ENCODE assay signal across 1 cellular context in the genomic region with DNA sequence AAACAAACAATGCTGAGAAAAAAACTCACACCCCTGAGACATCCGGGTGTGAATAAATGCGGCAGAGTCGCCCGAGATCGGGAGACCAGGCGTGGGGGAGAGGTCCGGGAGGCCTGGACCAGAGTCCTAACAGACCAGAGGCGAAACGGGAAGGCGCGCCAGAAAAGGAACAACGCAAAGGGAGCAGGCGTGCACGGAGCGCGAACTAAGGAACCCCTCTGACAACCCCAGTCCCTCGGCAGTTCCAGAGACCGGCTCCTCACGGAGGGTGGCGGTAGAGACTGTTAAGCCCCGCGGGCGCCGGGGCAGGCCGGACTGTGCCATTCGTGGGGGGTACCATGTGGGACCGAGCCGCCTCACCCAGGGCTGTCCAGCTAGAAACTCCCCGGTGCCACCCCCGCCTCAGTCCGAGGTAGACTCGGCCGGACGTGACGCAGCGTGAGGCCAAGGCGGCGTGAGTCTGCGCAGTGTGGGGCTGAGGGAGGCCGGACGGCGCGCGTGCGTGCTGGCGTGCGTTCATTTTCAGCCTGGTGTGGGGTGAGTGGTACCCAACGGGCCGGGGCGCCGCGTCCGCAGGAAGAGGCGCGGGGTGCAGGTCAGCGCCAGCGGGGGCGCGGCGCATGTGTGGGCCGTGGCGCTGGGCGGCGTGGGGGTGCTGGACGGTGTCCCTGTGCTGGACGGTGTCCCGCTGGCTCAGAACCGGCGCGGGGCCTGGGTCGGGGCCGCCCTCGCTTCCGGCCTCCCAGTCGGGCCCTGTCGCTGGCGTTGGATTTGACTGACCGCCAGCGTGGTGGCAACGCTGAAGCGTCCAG.
A peak's percentile ranks its signal among the peaks of the same experiment; 100 is the strongest.
TF ChIP-seq lines count a peak whose summit lies in the region.

A gene (plus strand): TSS at position 513 of the 812 bp plus-strand sequence. CDS start 1,075 bp downstream, outside the sequence.

TF ChIP-seq in HepG2, 621 proteins besides CTCF, POLR2A, EP300 and RAD21 (continued from another document and continues in another):
- TF ChIP-seq, protein P1, sequence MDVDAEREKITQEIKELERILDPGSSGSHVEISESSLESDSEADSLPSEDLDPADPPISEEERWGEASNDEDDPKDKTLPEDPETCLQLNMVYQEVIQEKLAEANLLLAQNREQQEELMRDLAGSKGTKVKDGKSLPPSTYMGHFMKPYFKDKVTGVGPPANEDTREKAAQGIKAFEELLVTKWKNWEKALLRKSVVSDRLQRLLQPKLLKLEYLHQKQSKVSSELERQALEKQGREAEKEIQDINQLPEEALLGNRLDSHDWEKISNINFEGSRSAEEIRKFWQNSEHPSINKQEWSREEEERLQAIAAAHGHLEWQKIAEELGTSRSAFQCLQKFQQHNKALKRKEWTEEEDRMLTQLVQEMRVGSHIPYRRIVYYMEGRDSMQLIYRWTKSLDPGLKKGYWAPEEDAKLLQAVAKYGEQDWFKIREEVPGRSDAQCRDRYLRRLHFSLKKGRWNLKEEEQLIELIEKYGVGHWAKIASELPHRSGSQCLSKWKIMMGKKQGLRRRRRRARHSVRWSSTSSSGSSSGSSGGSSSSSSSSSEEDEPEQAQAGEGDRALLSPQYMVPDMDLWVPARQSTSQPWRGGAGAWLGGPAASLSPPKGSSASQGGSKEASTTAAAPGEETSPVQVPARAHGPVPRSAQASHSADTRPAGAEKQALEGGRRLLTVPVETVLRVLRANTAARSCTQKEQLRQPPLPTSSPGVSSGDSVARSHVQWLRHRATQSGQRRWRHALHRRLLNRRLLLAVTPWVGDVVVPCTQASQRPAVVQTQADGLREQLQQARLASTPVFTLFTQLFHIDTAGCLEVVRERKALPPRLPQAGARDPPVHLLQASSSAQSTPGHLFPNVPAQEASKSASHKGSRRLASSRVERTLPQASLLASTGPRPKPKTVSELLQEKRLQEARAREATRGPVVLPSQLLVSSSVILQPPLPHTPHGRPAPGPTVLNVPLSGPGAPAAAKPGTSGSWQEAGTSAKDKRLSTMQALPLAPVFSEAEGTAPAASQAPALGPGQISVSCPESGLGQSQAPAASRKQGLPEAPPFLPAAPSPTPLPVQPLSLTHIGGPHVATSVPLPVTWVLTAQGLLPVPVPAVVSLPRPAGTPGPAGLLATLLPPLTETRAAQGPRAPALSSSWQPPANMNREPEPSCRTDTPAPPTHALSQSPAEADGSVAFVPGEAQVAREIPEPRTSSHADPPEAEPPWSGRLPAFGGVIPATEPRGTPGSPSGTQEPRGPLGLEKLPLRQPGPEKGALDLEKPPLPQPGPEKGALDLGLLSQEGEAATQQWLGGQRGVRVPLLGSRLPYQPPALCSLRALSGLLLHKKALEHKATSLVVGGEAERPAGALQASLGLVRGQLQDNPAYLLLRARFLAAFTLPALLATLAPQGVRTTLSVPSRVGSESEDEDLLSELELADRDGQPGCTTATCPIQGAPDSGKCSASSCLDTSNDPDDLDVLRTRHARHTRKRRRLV (CRISPR knock-in tag; IDR thresholded peaks at IDR 0.05), result no peak
- TF ChIP-seq ZNF510 (CRISPR knock-in tag; IDR thresholded peaks at IDR 0.05; ENCODE audit: low read depth), result peak; percentile 89
- 0 out of 2 replicates have a peak, but pooled peaks have one; percentile 75 for TF ChIP-seq ZNF557 (CRISPR knock-in tag; IDR thresholded peaks at IDR 0.05)
- peak; percentile 50; the same call in 1 of the 2 replicates for TF ChIP-seq NCOA2 (CRISPR knock-in tag; IDR thresholded peaks at IDR 0.05)
- TF ChIP-seq, protein P2, sequence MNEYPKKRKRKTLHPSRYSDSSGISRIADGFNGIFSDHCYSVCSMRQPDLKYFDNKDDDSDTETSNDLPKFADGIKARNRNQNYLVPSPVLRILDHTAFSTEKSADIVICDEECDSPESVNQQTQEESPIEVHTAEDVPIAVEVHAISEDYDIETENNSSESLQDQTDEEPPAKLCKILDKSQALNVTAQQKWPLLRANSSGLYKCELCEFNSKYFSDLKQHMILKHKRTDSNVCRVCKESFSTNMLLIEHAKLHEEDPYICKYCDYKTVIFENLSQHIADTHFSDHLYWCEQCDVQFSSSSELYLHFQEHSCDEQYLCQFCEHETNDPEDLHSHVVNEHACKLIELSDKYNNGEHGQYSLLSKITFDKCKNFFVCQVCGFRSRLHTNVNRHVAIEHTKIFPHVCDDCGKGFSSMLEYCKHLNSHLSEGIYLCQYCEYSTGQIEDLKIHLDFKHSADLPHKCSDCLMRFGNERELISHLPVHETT (CRISPR knock-in tag; conservative IDR thresholded peaks at IDR 0.05), result no peak
- TF ChIP-seq, protein P3, sequence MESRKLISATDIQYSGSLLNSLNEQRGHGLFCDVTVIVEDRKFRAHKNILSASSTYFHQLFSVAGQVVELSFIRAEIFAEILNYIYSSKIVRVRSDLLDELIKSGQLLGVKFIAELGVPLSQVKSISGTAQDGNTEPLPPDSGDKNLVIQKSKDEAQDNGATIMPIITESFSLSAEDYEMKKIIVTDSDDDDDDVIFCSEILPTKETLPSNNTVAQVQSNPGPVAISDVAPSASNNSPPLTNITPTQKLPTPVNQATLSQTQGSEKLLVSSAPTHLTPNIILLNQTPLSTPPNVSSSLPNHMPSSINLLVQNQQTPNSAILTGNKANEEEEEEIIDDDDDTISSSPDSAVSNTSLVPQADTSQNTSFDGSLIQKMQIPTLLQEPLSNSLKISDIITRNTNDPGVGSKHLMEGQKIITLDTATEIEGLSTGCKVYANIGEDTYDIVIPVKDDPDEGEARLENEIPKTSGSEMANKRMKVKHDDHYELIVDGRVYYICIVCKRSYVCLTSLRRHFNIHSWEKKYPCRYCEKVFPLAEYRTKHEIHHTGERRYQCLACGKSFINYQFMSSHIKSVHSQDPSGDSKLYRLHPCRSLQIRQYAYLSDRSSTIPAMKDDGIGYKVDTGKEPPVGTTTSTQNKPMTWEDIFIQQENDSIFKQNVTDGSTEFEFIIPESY (CRISPR knock-in tag; IDR thresholded peaks at IDR 0.05), result peak; percentile 33; the same call in 1 of the 2 replicates
- peak; percentile 79; the same call in 1 of the 2 replicates for TF ChIP-seq ZNF773 (CRISPR knock-in tag; IDR thresholded peaks at IDR 0.05; ENCODE audit: borderline replicate concordance)
- TF ChIP-seq PHF5A (CRISPR knock-in tag; IDR thresholded peaks at IDR 0.05; ENCODE audit: low read depth, unreplicated experiment), result peak; percentile 75
- TF ChIP-seq EED (CRISPR knock-in tag; IDR thresholded peaks at IDR 0.05), result peak; percentile 96
- TF ChIP-seq GABPB1 (CRISPR knock-in tag; IDR thresholded peaks at IDR 0.05), result peak; percentile 99
- TF ChIP-seq, protein P4, sequence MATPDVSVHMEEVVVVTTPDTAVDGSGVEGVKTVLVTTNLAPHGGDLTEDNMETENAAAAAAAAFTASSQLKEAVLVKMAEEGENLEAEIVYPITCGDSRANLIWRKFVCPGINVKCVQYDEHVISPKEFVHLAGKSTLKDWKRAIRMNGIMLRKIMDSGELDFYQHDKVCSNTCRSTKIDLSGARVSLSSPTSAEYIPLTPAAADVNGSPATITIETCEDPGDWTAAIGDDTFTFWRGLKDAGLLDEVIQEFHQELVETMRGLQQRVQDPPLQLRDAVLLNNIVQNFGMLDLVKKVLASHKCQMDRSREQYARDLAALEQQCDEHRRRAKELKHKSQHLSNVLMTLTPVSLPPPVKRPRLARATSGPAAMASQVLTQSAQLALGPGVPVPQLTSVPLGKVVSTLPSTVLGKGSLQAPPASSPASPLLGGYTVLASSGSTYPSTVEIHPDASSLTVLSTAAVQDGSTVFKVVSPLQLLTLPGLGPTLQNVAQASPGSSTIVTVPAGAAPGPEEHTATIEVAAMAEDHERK (CRISPR knock-in tag; IDR thresholded peaks at IDR 0.05; ENCODE audit: low read depth), result peak; percentile 78
- no peak for TF ChIP-seq ZEB1 (IDR thresholded peaks at IDR 0.05; ENCODE audit: insufficient replicate concordance, low read depth)
- no peak for TF ChIP-seq MTA3 (CRISPR knock-in tag; IDR thresholded peaks at IDR 0.05)
- TF ChIP-seq, protein P5, sequence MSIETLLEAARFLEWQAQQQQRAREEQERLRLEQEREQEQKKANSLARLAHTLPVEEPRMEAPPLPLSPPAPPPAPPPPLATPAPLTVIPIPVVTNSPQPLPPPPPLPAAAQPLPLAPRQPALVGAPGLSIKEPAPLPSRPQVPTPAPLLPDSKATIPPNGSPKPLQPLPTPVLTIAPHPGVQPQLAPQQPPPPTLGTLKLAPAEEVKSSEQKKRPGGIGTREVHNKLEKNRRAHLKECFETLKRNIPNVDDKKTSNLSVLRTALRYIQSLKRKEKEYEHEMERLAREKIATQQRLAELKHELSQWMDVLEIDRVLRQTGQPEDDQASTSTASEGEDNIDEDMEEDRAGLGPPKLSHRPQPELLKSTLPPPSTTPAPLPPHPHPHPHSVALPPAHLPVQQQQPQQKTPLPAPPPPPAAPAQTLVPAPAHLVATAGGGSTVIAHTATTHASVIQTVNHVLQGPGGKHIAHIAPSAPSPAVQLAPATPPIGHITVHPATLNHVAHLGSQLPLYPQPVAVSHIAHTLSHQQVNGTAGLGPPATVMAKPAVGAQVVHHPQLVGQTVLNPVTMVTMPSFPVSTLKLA (IDR thresholded peaks at IDR 0.05), result peak; percentile 46
- peak; percentile 81; the same call in 1 of the 2 replicates for TF ChIP-seq ZNF138 (CRISPR knock-in tag; IDR thresholded peaks at IDR 0.05; ENCODE audit: low read depth)
- peak; percentile 86 for TF ChIP-seq ZNF792 (CRISPR knock-in tag; IDR thresholded peaks at IDR 0.05)
- TF ChIP-seq CBX5 (CRISPR knock-in tag; IDR thresholded peaks at IDR 0.05; ENCODE audit: borderline replicate concordance), result peak; percentile 63; the same call in 1 of the 2 replicates
- TF ChIP-seq THAP11 (CRISPR knock-in tag; IDR thresholded peaks at IDR 0.05), result peak; percentile 94
- peak; percentile 90 for TF ChIP-seq GATAD1 (CRISPR knock-in tag; IDR thresholded peaks at IDR 0.05)
- TF ChIP-seq ARHGAP35 (CRISPR knock-in tag; IDR thresholded peaks at IDR 0.05; ENCODE audit: borderline replicate concordance), result peak; percentile 60; the same call in 1 of the 2 replicates
- TF ChIP-seq, protein P6, sequence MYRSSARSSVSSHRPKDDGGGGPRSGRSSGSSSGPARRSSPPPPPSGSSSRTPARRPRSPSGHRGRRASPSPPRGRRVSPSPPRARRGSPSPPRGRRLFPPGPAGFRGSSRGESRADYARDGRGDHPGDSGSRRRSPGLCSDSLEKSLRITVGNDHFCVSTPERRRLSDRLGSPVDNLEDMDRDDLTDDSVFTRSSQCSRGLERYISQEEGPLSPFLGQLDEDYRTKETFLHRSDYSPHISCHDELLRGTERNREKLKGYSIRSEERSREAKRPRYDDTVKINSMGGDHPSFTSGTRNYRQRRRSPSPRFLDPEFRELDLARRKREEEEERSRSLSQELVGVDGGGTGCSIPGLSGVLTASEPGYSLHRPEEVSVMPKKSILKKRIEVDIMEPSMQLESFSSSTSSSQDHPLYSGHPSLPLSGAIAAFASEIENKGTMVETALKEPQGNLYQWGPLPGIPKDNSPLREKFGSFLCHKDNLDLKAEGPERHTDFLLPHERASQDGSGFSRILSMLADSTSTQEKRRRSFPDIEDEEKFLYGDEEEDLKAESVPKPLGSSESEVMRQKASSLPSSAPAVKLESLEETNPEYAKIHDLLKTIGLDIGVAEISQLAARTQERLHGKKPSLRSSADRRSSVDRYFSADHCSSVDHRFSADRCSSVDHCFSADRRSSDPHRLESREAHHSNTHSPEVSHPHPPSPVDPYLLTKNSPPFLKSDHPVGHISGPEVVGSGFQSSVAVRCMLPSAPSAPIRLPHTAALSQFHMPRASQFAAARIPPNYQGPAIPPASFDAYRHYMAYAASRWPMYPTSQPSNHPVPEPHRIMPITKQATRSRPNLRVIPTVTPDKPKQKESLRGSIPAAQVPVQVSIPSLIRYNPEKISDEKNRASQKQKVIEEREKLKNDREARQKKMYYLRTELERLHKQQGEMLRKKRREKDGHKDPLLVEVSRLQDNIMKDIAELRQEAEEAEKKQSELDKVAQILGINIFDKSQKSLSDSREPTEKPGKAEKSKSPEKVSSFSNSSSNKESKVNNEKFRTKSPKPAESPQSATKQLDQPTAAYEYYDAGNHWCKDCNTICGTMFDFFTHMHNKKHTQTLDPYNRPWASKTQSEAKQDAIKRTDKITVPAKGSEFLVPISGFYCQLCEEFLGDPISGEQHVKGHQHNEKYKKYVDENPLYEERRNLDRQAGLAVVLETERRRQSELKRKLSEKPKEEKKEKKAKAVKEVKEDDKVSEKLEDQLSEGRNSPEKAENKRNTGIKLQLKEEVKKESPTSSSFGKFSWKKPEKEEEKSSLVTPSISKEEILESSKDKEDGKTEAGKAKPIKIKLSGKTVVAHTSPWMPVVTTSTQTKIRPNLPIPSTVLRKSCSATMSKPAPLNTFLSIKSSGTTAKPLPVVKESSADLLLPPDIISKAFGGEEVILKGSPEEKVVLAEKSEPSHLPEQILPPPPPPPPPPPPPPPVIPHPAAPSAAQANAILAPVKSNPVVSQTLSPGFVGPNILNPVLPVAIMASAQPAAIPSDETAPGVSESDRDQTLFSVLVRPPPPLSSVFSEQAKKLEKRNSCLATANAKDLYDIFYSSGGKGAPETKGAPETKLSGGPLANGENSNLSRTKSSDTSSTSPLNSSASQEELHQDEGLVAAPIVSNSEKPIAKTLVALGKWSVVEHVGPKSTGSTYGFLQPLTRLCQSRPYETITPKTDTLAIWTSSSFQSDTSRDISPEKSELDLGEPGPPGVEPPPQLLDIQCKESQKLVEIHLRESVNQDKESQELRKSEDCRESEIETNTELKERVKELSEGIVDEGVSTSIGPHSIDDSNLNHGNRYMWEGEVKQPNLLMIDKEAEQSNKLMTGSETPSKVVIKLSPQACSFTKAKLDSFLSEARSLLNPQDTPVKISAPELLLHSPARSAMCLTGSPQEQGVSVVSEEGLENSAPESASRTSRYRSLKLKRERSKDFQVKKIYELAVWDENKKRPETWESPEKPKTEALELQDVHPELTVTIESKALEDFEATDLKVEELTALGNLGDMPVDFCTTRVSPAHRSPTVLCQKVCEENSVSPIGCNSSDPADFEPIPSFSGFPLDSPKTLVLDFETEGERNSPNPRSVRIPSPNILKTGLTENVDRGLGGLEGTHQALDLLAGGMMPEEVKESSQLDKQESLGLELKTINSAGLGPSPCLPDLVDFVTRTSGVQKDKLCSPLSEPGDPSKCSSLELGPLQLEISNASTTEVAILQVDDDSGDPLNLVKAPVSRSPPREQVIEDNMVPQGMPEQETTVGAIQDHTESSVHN (CRISPR knock-in tag; IDR thresholded peaks at IDR 0.05), result 0 out of 2 replicates have a peak, but pooled peaks have one; percentile 56
- TF ChIP-seq KDM4B (CRISPR knock-in tag; IDR thresholded peaks at IDR 0.05), result no peak
- TF ChIP-seq, protein P7, sequence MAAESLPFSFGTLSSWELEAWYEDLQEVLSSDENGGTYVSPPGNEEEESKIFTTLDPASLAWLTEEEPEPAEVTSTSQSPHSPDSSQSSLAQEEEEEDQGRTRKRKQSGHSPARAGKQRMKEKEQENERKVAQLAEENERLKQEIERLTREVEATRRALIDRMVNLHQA (CRISPR knock-in tag; IDR thresholded peaks at IDR 0.05), result no peak
- TF ChIP-seq ZNF44 (CRISPR knock-in tag; IDR thresholded peaks at IDR 0.05), result no peak
- TF ChIP-seq, protein P8, sequence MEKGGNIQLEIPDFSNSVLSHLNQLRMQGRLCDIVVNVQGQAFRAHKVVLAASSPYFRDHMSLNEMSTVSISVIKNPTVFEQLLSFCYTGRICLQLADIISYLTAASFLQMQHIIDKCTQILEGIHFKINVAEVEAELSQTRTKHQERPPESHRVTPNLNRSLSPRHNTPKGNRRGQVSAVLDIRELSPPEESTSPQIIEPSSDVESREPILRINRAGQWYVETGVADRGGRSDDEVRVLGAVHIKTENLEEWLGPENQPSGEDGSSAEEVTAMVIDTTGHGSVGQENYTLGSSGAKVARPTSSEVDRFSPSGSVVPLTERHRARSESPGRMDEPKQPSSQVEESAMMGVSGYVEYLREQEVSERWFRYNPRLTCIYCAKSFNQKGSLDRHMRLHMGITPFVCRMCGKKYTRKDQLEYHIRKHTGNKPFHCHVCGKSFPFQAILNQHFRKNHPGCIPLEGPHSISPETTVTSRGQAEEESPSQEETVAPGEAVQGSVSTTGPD (CRISPR knock-in tag; IDR thresholded peaks at IDR 0.05), result no peak
- 0 out of 2 replicates have a peak, but pooled peaks have one; percentile 55 for TF ChIP-seq HOXA9 (CRISPR knock-in tag; IDR thresholded peaks at IDR 0.05; ENCODE audit: borderline replicate concordance)
- TF ChIP-seq CBFB (CRISPR knock-in tag; IDR thresholded peaks at IDR 0.05), result peak; percentile 83; the same call in 1 of the 2 replicates
- TF ChIP-seq NFIB (CRISPR knock-in tag; IDR thresholded peaks at IDR 0.05; ENCODE audit: borderline replicate concordance), result no peak
- TF ChIP-seq CBX2 (IDR thresholded peaks at IDR 0.05; ENCODE audit: low read depth, low read length), result no peak
- TF ChIP-seq CBX2 (CRISPR knock-in tag; IDR thresholded peaks at IDR 0.05; ENCODE audit: low read depth), result 0 out of 2 replicates have a peak, but pooled peaks have one; percentile 39
